Comparison of ENCODE assay signal across 1 cellular context in the genomic region with DNA sequence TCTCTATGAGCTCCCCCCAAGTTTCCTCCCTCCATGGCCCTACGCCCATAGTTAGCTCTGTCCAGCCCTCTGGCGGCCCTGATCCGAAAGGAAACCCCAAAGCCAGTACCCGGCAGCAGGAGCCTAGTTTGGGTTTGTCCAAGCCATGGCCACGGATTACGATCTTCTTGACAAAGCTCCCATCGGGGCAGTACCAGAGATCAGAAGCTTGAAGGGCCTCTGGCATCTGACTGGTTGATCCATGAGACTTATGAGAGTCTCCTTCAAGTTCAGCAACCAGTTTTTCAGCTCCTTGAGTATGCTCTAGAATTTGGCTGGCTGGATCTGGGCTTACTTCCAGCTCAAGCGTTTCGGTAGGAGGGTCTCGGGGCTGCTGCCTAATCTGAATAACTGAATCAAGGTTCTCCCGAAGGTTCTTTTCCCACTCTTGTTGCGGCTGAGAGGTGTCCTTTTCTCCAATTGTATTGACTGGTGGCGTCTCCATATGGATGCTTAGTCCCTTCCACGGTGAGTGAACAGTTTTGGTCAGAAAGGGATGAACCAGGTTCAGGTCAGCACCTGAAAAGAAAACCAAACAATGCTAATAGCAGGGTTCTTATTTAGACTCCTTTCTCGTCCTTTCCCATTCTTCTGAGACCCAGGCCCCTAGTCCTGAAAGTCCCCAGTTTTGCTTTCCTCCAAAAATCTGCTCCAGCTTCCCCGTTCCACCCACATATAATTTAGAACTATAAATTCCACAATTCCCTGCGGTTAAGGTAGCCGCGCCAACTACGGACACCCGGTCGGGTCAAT.
TF ChIP-seq lines count a peak whose summit lies in the region.

No MANE protein-coding gene starts in this region.

TF ChIP-seq in GM12878, 131 proteins besides CTCF, POLR2A, EP300 and RAD21 (continues in another document):
- TF ChIP-seq STAT1 (conservative IDR thresholded peaks at IDR 0.05) (no peak), MEF2B (IDR thresholded peaks at IDR 0.05; ENCODE audit: partially characterized antibody, poor library complexity, severe bottlenecking) (no peak), MTA2 (IDR thresholded peaks at IDR 0.05; ENCODE audit: low read depth) (no peak), NRF1 (conservative IDR thresholded peaks at IDR 0.05; ENCODE audit: low read depth, low read length) (no peak), NBN (IDR thresholded peaks at IDR 0.05) (no peak), CBX5 (IDR thresholded peaks at IDR 0.05; ENCODE audit: low read depth) (no peak), SREBF2 (IDR thresholded peaks at IDR 0.05; ENCODE audit: low read length) (no peak), ZBED1 (IDR thresholded peaks at IDR 0.05; ENCODE audit: borderline replicate concordance) (no peak), PBX3 (IDR thresholded peaks at IDR 0.05; ENCODE audit: insufficient replicate concordance, low read depth, low read length) (no peak), ZZZ3 (IDR thresholded peaks at IDR 0.05; ENCODE audit: control insufficient read depth, insufficient read length, low read depth) (no peak), TCF3 (IDR thresholded peaks at IDR 0.05; ENCODE audit: borderline replicate concordance, insufficient read depth, low read depth, low read length) (no peak), SIX5 (IDR thresholded peaks at IDR 0.05; ENCODE audit: low read depth, low read length, severe bottlenecking) (peak; percentile 71), CBFB (IDR thresholded peaks at IDR 0.05; ENCODE audit: low read depth) (peak; percentile 71; the same call in 1 of the 2 replicates), DPF2 (IDR thresholded peaks at IDR 0.05) (no peak), POU2F2 (IDR thresholded peaks at IDR 0.05; ENCODE audit: borderline replicate concordance, low read depth, low read length) (no peak), POLR2AphosphoS2 (IDR thresholded peaks at IDR 0.05; ENCODE audit: low read depth, low read length) (no peak), RUNX3 (IDR thresholded peaks at IDR 0.05; ENCODE audit: low read length) (peak; percentile 92), LARP7 (IDR thresholded peaks at IDR 0.05) (0 out of 2 replicates have a peak, but pooled peaks have one; percentile 36), IKZF1 (conservative IDR thresholded peaks at IDR 0.05) (0 out of 2 replicates have a peak, but pooled peaks have one; percentile 90), ATF2 (IDR thresholded peaks at IDR 0.05; ENCODE audit: low read length) (no peak), SMARCA5 (IDR thresholded peaks at IDR 0.05) (no peak), ESRRA (IDR thresholded peaks at IDR 0.05; ENCODE audit: low read length) (no peak), HDAC2 (IDR thresholded peaks at IDR 0.05) (no peak), STAT3 (IDR thresholded peaks at IDR 0.05; ENCODE audit: low read depth, low read length) (no peak), TCF12 (IDR thresholded peaks at IDR 0.05; ENCODE audit: low read depth, low read length) (no peak), PML (IDR thresholded peaks at IDR 0.05; ENCODE audit: low read length) (no peak), ZNF622 (IDR thresholded peaks at IDR 0.05) (no peak), SUZ12 (IDR thresholded peaks at IDR 0.05; ENCODE audit: unreplicated experiment) (no peak), CHD4 (IDR thresholded peaks at IDR 0.05) (no peak), JUND (IDR thresholded peaks at IDR 0.05; ENCODE audit: low read depth, low read length) (no peak), RAD51 (IDR thresholded peaks at IDR 0.05) (no peak)
- TF ChIP-seq, protein P1, sequence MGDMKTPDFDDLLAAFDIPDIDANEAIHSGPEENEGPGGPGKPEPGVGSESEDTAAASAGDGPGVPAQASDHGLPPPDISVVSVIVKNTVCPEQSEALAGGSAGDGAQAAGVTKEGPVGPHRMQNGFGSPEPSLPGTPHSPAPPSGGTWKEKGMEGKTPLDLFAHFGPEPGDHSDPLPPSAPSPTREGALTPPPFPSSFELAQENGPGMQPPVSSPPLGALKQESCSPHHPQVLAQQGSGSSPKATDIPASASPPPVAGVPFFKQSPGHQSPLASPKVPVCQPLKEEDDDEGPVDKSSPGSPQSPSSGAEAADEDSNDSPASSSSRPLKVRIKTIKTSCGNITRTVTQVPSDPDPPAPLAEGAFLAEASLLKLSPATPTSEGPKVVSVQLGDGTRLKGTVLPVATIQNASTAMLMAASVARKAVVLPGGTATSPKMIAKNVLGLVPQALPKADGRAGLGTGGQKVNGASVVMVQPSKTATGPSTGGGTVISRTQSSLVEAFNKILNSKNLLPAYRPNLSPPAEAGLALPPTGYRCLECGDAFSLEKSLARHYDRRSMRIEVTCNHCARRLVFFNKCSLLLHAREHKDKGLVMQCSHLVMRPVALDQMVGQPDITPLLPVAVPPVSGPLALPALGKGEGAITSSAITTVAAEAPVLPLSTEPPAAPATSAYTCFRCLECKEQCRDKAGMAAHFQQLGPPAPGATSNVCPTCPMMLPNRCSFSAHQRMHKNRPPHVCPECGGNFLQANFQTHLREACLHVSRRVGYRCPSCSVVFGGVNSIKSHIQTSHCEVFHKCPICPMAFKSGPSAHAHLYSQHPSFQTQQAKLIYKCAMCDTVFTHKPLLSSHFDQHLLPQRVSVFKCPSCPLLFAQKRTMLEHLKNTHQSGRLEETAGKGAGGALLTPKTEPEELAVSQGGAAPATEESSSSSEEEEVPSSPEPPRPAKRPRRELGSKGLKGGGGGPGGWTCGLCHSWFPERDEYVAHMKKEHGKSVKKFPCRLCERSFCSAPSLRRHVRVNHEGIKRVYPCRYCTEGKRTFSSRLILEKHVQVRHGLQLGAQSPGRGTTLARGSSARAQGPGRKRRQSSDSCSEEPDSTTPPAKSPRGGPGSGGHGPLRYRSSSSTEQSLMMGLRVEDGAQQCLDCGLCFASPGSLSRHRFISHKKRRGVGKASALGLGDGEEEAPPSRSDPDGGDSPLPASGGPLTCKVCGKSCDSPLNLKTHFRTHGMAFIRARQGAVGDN (IDR thresholded peaks at IDR 0.05) = no peak
- TF ChIP-seq, protein P2, sequence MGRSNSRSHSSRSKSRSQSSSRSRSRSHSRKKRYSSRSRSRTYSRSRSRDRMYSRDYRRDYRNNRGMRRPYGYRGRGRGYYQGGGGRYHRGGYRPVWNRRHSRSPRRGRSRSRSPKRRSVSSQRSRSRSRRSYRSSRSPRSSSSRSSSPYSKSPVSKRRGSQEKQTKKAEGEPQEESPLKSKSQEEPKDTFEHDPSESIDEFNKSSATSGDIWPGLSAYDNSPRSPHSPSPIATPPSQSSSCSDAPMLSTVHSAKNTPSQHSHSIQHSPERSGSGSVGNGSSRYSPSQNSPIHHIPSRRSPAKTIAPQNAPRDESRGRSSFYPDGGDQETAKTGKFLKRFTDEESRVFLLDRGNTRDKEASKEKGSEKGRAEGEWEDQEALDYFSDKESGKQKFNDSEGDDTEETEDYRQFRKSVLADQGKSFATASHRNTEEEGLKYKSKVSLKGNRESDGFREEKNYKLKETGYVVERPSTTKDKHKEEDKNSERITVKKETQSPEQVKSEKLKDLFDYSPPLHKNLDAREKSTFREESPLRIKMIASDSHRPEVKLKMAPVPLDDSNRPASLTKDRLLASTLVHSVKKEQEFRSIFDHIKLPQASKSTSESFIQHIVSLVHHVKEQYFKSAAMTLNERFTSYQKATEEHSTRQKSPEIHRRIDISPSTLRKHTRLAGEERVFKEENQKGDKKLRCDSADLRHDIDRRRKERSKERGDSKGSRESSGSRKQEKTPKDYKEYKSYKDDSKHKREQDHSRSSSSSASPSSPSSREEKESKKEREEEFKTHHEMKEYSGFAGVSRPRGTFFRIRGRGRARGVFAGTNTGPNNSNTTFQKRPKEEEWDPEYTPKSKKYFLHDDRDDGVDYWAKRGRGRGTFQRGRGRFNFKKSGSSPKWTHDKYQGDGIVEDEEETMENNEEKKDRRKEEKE (IDR thresholded peaks at IDR 0.05) = no peak
- TF ChIP-seq, protein P3, sequence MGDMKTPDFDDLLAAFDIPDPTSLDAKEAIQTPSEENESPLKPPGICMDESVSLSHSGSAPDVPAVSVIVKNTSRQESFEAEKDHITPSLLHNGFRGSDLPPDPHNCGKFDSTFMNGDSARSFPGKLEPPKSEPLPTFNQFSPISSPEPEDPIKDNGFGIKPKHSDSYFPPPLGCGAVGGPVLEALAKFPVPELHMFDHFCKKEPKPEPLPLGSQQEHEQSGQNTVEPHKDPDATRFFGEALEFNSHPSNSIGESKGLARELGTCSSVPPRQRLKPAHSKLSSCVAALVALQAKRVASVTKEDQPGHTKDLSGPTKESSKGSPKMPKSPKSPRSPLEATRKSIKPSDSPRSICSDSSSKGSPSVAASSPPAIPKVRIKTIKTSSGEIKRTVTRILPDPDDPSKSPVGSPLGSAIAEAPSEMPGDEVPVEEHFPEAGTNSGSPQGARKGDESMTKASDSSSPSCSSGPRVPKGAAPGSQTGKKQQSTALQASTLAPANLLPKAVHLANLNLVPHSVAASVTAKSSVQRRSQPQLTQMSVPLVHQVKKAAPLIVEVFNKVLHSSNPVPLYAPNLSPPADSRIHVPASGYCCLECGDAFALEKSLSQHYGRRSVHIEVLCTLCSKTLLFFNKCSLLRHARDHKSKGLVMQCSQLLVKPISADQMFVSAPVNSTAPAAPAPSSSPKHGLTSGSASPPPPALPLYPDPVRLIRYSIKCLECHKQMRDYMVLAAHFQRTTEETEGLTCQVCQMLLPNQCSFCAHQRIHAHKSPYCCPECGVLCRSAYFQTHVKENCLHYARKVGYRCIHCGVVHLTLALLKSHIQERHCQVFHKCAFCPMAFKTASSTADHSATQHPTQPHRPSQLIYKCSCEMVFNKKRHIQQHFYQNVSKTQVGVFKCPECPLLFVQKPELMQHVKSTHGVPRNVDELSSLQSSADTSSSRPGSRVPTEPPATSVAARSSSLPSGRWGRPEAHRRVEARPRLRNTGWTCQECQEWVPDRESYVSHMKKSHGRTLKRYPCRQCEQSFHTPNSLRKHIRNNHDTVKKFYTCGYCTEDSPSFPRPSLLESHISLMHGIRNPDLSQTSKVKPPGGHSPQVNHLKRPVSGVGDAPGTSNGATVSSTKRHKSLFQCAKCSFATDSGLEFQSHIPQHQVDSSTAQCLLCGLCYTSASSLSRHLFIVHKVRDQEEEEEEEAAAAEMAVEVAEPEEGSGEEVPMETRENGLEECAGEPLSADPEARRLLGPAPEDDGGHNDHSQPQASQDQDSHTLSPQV (IDR thresholded peaks at IDR 0.05) = no peak
- TF ChIP-seq, protein P4, sequence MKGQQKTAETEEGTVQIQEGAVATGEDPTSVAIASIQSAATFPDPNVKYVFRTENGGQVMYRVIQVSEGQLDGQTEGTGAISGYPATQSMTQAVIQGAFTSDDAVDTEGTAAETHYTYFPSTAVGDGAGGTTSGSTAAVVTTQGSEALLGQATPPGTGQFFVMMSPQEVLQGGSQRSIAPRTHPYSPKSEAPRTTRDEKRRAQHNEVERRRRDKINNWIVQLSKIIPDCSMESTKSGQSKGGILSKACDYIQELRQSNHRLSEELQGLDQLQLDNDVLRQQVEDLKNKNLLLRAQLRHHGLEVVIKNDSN (IDR thresholded peaks at IDR 0.05; ENCODE audit: borderline replicate concordance, extremely low read length, insufficient read depth, low read depth, low read length) = no peak
- TF ChIP-seq, protein P5, sequence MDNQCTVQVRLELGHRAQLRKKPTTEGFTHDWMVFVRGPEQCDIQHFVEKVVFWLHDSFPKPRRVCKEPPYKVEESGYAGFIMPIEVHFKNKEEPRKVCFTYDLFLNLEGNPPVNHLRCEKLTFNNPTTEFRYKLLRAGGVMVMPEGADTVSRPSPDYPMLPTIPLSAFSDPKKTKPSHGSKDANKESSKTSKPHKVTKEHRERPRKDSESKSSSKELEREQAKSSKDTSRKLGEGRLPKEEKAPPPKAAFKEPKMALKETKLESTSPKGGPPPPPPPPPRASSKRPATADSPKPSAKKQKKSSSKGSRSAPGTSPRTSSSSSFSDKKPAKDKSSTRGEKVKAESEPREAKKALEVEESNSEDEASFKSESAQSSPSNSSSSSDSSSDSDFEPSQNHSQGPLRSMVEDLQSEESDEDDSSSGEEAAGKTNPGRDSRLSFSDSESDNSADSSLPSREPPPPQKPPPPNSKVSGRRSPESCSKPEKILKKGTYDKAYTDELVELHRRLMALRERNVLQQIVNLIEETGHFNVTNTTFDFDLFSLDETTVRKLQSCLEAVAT (IDR thresholded peaks at IDR 0.05) = no peak
- TF ChIP-seq, protein P6, sequence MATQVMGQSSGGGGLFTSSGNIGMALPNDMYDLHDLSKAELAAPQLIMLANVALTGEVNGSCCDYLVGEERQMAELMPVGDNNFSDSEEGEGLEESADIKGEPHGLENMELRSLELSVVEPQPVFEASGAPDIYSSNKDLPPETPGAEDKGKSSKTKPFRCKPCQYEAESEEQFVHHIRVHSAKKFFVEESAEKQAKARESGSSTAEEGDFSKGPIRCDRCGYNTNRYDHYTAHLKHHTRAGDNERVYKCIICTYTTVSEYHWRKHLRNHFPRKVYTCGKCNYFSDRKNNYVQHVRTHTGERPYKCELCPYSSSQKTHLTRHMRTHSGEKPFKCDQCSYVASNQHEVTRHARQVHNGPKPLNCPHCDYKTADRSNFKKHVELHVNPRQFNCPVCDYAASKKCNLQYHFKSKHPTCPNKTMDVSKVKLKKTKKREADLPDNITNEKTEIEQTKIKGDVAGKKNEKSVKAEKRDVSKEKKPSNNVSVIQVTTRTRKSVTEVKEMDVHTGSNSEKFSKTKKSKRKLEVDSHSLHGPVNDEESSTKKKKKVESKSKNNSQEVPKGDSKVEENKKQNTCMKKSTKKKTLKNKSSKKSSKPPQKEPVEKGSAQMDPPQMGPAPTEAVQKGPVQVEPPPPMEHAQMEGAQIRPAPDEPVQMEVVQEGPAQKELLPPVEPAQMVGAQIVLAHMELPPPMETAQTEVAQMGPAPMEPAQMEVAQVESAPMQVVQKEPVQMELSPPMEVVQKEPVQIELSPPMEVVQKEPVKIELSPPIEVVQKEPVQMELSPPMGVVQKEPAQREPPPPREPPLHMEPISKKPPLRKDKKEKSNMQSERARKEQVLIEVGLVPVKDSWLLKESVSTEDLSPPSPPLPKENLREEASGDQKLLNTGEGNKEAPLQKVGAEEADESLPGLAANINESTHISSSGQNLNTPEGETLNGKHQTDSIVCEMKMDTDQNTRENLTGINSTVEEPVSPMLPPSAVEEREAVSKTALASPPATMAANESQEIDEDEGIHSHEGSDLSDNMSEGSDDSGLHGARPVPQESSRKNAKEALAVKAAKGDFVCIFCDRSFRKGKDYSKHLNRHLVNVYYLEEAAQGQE (IDR thresholded peaks at IDR 0.05; ENCODE audit: low read depth, low read length) = no peak
- TF ChIP-seq, protein P7, sequence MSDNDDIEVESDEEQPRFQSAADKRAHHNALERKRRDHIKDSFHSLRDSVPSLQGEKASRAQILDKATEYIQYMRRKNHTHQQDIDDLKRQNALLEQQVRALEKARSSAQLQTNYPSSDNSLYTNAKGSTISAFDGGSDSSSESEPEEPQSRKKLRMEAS (IDR thresholded peaks at IDR 0.05; ENCODE audit: low read depth, low read length) = no peak
